In the genomic region with DNA sequence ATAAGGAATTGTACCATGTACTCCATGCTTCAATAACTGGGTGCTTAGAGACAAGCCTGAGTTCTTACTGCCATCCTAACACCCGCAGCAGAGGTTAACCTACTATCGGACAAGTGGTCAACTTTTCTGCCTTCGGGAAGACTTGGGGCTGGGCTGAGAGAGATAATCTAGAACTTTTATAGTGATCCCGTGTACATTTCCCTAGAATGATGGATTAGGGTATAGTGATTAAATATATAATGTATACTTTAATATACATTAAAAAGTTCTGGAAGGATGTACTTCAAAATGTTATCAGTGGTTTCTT, we compare ENCODE assay signal across 8 cellular contexts. TPM values are rescaled to one million over a fixed set of nuclear protein-coding genes. Genes with fewer than 3 reads are reported as not detected.
DNase-seq lines count a peak whose midpoint lies in the region; ATAC-seq and TF ChIP-seq lines count a peak whose summit lies in the region.

No MANE protein-coding gene starts in this region.

- H3K4me1 ChIP-seq in esophagus squamous epithelium, result peaks cover 0 to 35% (median 5%) of the 10 kb centered on the region in 3 donors
- peaks cover 0 to 19% (median 11%) of the 10 kb centered on the region in 4 donors for H3K4me1 ChIP-seq in sigmoid colon

- H3K4me3 ChIP-seq in esophagus squamous epithelium (peak overlapping the region; percentile 46 to 73 (median 58)), sigmoid colon (peak overlapping the region; percentile 43 to 68 (median 62))

- H3K27me3 ChIP-seq in esophagus squamous epithelium, result no peaks in the 10 kb centered on the region
- no peaks in the 10 kb centered on the region for H3K27me3 ChIP-seq in sigmoid colon

- TF ChIP-seq POLR2A in esophagus squamous epithelium (IDR thresholded peaks at IDR 0.05) (no peak), sigmoid colon (IDR thresholded peaks at IDR 0.05) (no peak)

- H3K27ac ChIP-seq in RWPE1, result peak overlapping the region; percentile 99
- peak overlapping the region; percentile 85 to 98 (median 92) for H3K27ac ChIP-seq in esophagus squamous epithelium
- H3K27ac ChIP-seq in sigmoid colon, result peak overlapping the region; percentile 97 to 99 (median 98)

- TF ChIP-seq EP300 in sigmoid colon (IDR thresholded peaks at IDR 0.05), result no peak

- no peak for DNase-seq in RWPE1 (ENCODE audit: low spot score)
- DNase-seq in esophagus squamous epithelium (lab: John Stamatoyannopoulos, UW), result no peak
- no peak for DNase-seq in sigmoid colon
- DNase-seq in AG20443 (ENCODE audit: low spot score), result no peak

- TF ChIP-seq CTCF in RWPE1 (conservative IDR thresholded peaks at IDR 0.05; ENCODE audit: low read depth), result no peak
- no peak for TF ChIP-seq CTCF in esophagus squamous epithelium (IDR thresholded peaks at IDR 0.05)
- TF ChIP-seq CTCF in sigmoid colon (IDR thresholded peaks at IDR 0.05), result no peak

- no peaks in the 10 kb centered on the region for H3K36me3 ChIP-seq in esophagus squamous epithelium
- no peaks in the 10 kb centered on the region for H3K36me3 ChIP-seq in sigmoid colon

- H3K9me3 ChIP-seq in esophagus squamous epithelium, result no peaks in the 10 kb centered on the region
- H3K9me3 ChIP-seq in sigmoid colon, result no peaks in the 10 kb centered on the region

- ATAC-seq in GM18499 (IDR thresholded peaks at IDR 0.05; ENCODE audit: insufficient read depth, unreplicated experiment), result peak; percentile 5
- no peak for ATAC-seq in GM21360 (IDR thresholded peaks at IDR 0.05; ENCODE audit: unreplicated experiment)
- ATAC-seq in HG03378 (IDR thresholded peaks at IDR 0.05; ENCODE audit: unreplicated experiment), result no peak
- no peak for ATAC-seq in HG02981 (IDR thresholded peaks at IDR 0.05; ENCODE audit: unreplicated experiment)

- WGBS in esophagus squamous epithelium, 2 donors, result 25 to 32% methylated on average over 4 of the region's 4 CpGs
- 10 to 36% methylated on average over 4 of the region's 4 CpGs for WGBS in sigmoid colon, 2 donors

- intact Hi-C loops in esophagus squamous epithelium (cut with DNase I) (no loop called here), sigmoid colon (cut with DNase I) (loop anchor here (2.0 kb wide), 1 partner anchor 16 kb away; a partner anchor contains a TSS)

- CTCF ChIA-PET in RWPE1 (lab: Yijun Ruan, JAX), result interaction anchor here (0.7 kb wide), 1 partner anchor 27 kb away, joined by 3 read pairs; no protein-coding TSS in a partner anchor

- POLR2A ChIA-PET in RWPE1 (lab: Yijun Ruan, JAX; ENCODE audit: low non-redundant PET), result no interaction called here

RNA-seq across cellular contexts. Expression of a gene that starts 12.2 kb away (rescaled TPM):
- total RNA-seq in esophagus squamous epithelium (100 to 1,000 TPM; 154 to 229 (median 189) TPM), sigmoid colon (100 to 1,000 TPM; 101 to 185 (median 150) TPM)
- polyA plus RNA-seq in sigmoid colon, result 100 to 1,000 TPM; 117 to 194 (median 134) TPM

RNA-seq across cellular contexts. Expression of a gene that starts 15.8 kb away (rescaled TPM):
- total RNA-seq in esophagus squamous epithelium (1 to 10 TPM; 1.7 to 4.6 (median 4.2) TPM), sigmoid colon (10 to 100 TPM in 3 of 4 donors, 1 to 10 TPM in 1; 6.1 to 21.6 (median 13.3) TPM)
- 1 to 10 TPM; 5.3 to 6.6 (median 6.5) TPM for polyA plus RNA-seq in sigmoid colon

RNA-seq across cellular contexts. Expression of a gene that starts 49.7 kb away (rescaled TPM):
- total RNA-seq in esophagus squamous epithelium, result not detected
- not detected for total RNA-seq in sigmoid colon
- not detected for polyA plus RNA-seq in sigmoid colon
